Comparison of ENCODE assay signal across 1 cellular context in genomic region chr19:17775991-17776803, GRCh38.
TF ChIP-seq lines count a peak whose summit lies in the region.

No MANE protein-coding gene starts in this region.

TF ChIP-seq in K562, 482 proteins besides CTCF, POLR2A, EP300 and RAD21:
- TF ChIP-seq ARID4B (CRISPR knock-in tag; IDR thresholded peaks at IDR 0.05) (no peak), RREB1 (CRISPR knock-in tag; IDR thresholded peaks at IDR 0.05) (no peak), ZNF224 (CRISPR knock-in tag; IDR thresholded peaks at IDR 0.05) (no peak), POLR2G (IDR thresholded peaks at IDR 0.05; ENCODE audit: low read depth, low read length) (peak; percentile 63), RBM22 (IDR thresholded peaks at IDR 0.05; ENCODE audit: low read depth, low read length, poor library complexity, severe bottlenecking) (peak; percentile 41), ARID3A (IDR thresholded peaks at IDR 0.05; ENCODE audit: borderline replicate concordance, low read depth, low read length) (no peak), TRIM25 (IDR thresholded peaks at IDR 0.05; ENCODE audit: borderline replicate concordance) (no peak), ATF7 (IDR thresholded peaks at IDR 0.05) (no peak), GTF2F1 (IDR thresholded peaks at IDR 0.05; ENCODE audit: low read depth, low read length) (no peak), RBFOX2 (IDR thresholded peaks at IDR 0.05; ENCODE audit: low read depth, low read length) (peak; percentile 43; the same call in 1 of the 2 replicates), ZFP30 (CRISPR knock-in tag; IDR thresholded peaks at IDR 0.05; ENCODE audit: borderline replicate concordance) (no peak), ASH1L (IDR thresholded peaks at IDR 0.05; ENCODE audit: borderline replicate concordance, low read depth, partially characterized antibody) (no peak), SRF (CRISPR knock-in tag; IDR thresholded peaks at IDR 0.05) (no peak), ZFP36 (IDR thresholded peaks at IDR 0.05; ENCODE audit: low read depth, low read length, partially characterized antibody) (no peak), CCNT2 (IDR thresholded peaks at IDR 0.05; ENCODE audit: borderline replicate concordance, extremely low read depth, insufficient read length, low read depth, low read length) (no peak), SMAD2 (IDR thresholded peaks at IDR 0.05; ENCODE audit: low read depth, low read length) (no peak)
